Comparison of ENCODE assay signal across 15 cellular contexts in genomic region chr11:115874843-115875242, GRCh38.
DNase-seq lines count a peak whose midpoint lies in the region; ATAC-seq and TF ChIP-seq lines count a peak whose summit lies in the region.
"Had no signal": no experiment of that assay in that cellular context is flagged by ENCODE, and none has a peak within 500 bp of the region (broad histone marks: within the 10 kb centered on the region; RNA-seq: fewer than 3 reads in every experiment).

No MANE protein-coding gene starts in this region.

- intact Hi-C loops in gastrocnemius medialis (cut with DNase I; ENCODE audit: low total_unique reads) (no loop called here), ovary (cut with DNase I) (no loop called here)

- TF ChIP-seq EP300 in ovary (IDR thresholded peaks at IDR 0.05): no peak

- TF ChIP-seq CTCF in GM12864 (IDR thresholded peaks at IDR 0.05; ENCODE audit: low read depth, low read length, missing control alignments): no peak
- no peak for TF ChIP-seq CTCF in gastrocnemius medialis (IDR thresholded peaks at IDR 0.05 in 4 of 5, conservative IDR thresholded peaks at IDR 0.05 in 1 of 5)
- no peak for TF ChIP-seq CTCF in ovary (IDR thresholded peaks at IDR 0.05)

- 84 to 94% (median 88%) methylated on average over 4 of the region's 4 CpGs for WGBS in ovary, 3 donors

- H3K27ac ChIP-seq in gastrocnemius medialis: no peak overlapping the region
- H3K27ac ChIP-seq in ovary: no peak overlapping the region
- H3K27ac ChIP-seq: GM23248 had no signal

- H3K4me3 ChIP-seq in GM12864 (ENCODE audit: low read depth, low read length) (no peak overlapping the region), gastrocnemius medialis (no peak overlapping the region), ovary (no peak overlapping the region)
- H3K4me3 ChIP-seq: GM23248 had no signal

- H3K4me1 ChIP-seq in gastrocnemius medialis (no peaks in the 10 kb centered on the region), ovary (ENCODE audit: insufficient read depth) (no peaks in the 10 kb centered on the region)

- H3K36me3 ChIP-seq in gastrocnemius medialis (no peaks in the 10 kb centered on the region), ovary (no peaks in the 10 kb centered on the region)

- ATAC-seq in GM19043 (IDR thresholded peaks at IDR 0.05; ENCODE audit: low read depth, unreplicated experiment) (peak; percentile 58), HG02623 (IDR thresholded peaks at IDR 0.05; ENCODE audit: unreplicated experiment) (peak; percentile 60), HG03432 (IDR thresholded peaks at IDR 0.05; ENCODE audit: unreplicated experiment) (peak; percentile 74), gastrocnemius medialis (no peak), esophagus mucosa (no peak)
- ATAC-seq: activated CD8-positive, alpha-beta memory T cell treated with anti-CD3 and anti-CD28 coated beads, Interleukin-2, amount 10 ng/mL, durations not matched to agents 7 days and 5 days had no signal

- DNase-seq in GM12864 (ENCODE audit: low read depth): peak; percentile 60
- no peak for DNase-seq in gastrocnemius medialis
- DNase-seq in NCI-H1417 (lab: John Stamatoyannopoulos, UW): no peak
- no peak for DNase-seq in ovary
- DNase-seq: activated CD8-positive, alpha-beta memory T cell treated with anti-CD3 and anti-CD28 coated beads, Interleukin-2, amount 10 ng/mL, durations not matched to agents 7 days and 5 days; aorta; effector memory CD4-positive, alpha-beta T cell; GM23248; hippocampal formation; mammary epithelial cell; NCI-H1694 had no signal

- no peaks in the 10 kb centered on the region for H3K27me3 ChIP-seq in gastrocnemius medialis
- H3K27me3 ChIP-seq in ovary: no peaks in the 10 kb centered on the region

- H3K9me3 ChIP-seq in gastrocnemius medialis: no peaks in the 10 kb centered on the region
- no peaks in the 10 kb centered on the region for H3K9me3 ChIP-seq in ovary

- TF ChIP-seq POLR2A in gastrocnemius medialis (IDR thresholded peaks at IDR 0.05) (no peak), ovary (IDR thresholded peaks at IDR 0.05) (no peak)

- in situ Hi-C loops in gastrocnemius medialis (cut with MboI; ENCODE audit: low sequenced_read_pairs in 4 of 4): no loop called here

Comparison
In these comparisons a context has a peak if more than half of its experiments do, and no peak if none do; other contexts are left out.
1. ATAC-seq: peak in GM19043 (single experiment), HG02623 (single experiment) and HG03432 (single experiment); none in gastrocnemius medialis (0 of 2) and esophagus mucosa (single experiment).